Comparison of ENCODE assay signal across 20 cellular contexts in the genomic region with DNA sequence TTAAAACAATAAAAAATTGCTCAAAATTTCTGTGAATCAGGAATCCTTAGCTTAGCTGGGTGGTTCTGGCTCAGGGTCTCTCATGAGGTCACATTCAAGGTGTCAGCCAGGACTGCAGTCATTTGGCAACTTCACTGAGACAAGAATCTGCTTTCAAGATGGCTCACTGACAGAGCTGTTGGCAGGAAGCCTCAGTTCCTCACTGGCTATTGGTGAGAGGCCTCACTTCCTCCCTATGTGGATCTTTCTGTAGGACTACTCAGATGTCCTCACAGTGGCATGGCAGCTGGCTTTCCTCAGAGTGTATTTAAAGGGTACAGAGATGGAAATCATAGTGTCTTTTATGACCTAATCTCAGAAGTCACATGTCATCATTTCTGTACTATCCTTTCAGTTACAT.
A peak's percentile ranks its signal among the peaks of the same experiment; 100 is the strongest.
DNase-seq lines count a peak whose midpoint lies in the region; ATAC-seq and TF ChIP-seq lines count a peak whose summit lies in the region.
"Had no signal": no experiment of that assay in that cellular context is flagged by ENCODE, and none has a peak within 500 bp of the region (broad histone marks: within the 10 kb centered on the region; RNA-seq: fewer than 3 reads in every experiment).

No MANE protein-coding gene starts in this region.

- DNase-seq in SKM-1 treated with dmso at 0.1 percent for 144 hours (lab: John Stamatoyannopoulos, UW; ENCODE audit: unreplicated experiment) (peak; percentile 31), SKM-1 (lab: John Stamatoyannopoulos, UW; ENCODE audit: unreplicated experiment) (no peak), NCI-H1092 (lab: John Stamatoyannopoulos, UW) (peak; percentile 1), fibroblast of pulmonary artery (ENCODE audit: low read depth) (peak; percentile 8), sciatic nerve (ENCODE audit: low spot score) (peak; percentile 62), NAMALWA (ENCODE audit: low spot score) (no peak), A172 (ENCODE audit: low spot score) (no peak)
- DNase-seq: activated CD4-positive, alpha-beta T cell treated with anti-CD3 and anti-CD28 coated beads, Interleukin-2, amount 10 ng/mL, durations not matched to agents 7 days and 5 days; central memory CD4-positive, alpha-beta T cell; DMS53; effector CD8-positive, alpha-beta T cell; foreskin keratinocyte; KBM-7; NCI-H1436 treated with DMSO at 0.1 percent for 48 hours; NCI-H345; posterior cingulate gyrus; stimulated activated CD4-positive, alpha-beta T cell treated with anti-CD3 and anti-CD28 coated beads, Interleukin-12 subunit alpha, Interleukin-12 subunit beta, amount 100 ng/mL, for 4 hours had no signal

- ATAC-seq in sciatic nerve (peak; percentile 17), HG02763 (IDR thresholded peaks at IDR 0.05; ENCODE audit: unreplicated experiment) (no peak)
- ATAC-seq: A549, foreskin keratinocyte had no signal

- TF ChIP-seq CTCF in fibroblast of pulmonary artery (IDR thresholded peaks at IDR 0.05; ENCODE audit: low read length, missing control alignments): no peak

- intact Hi-C loops in sciatic nerve (cut with DNase I): no loop called here

- H3K4me3 ChIP-seq in fibroblast of pulmonary artery (replicated peaks; ENCODE audit: low read depth, low read length): no peak overlapping the region
- H3K4me3 ChIP-seq: A549, SK-N-MC had no signal

Comparison
In these comparisons a context has a peak if more than half of its experiments do, and no peak if none do; other contexts are left out.
1. DNase-seq: peak in SKM-1 treated with dmso at 0.1 percent for 144 hours (single experiment), NCI-H1092 (single experiment), fibroblast of pulmonary artery (single experiment) and sciatic nerve (single experiment); none in SKM-1 (single experiment), NAMALWA (single experiment) and A172 (single experiment).